8 cellular contexts compared by ENCODE assay signal in the genomic region with DNA sequence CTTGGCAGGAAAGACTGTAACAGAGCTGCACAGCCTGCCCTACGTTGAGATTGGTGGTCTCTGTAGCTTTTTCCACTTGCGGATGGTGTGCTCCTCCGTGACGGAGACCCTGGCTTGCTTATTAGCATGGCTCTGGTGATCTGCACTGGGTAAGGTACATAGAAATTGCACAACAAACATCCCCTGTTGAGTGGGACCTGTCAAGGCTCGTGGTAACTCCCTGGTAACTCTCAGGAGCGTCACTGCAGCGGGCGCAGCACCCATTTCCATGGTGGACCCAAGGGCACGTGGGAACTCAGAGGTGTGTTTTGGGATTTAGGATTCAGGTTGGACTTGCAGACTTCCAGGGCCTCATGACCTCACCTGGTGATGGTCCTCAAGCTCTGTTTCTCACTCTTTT. TPM values are rescaled to one million over a fixed set of nuclear protein-coding genes. Genes with fewer than 3 reads are reported as not detected.
DNase-seq lines count a peak whose midpoint lies in the region; ATAC-seq, FAIRE-seq and TF ChIP-seq lines count a peak whose summit lies in the region.

No MANE protein-coding gene starts in this region.

- peaks cover 6 to 23% of the 10 kb centered on the region in 2 donors for H3K4me1 ChIP-seq in thoracic aorta (ENCODE audit: control insufficient read depth in 1 of 2, low read depth in 2 of 2)

- H3K4me3 ChIP-seq in kidney epithelial cell (ENCODE audit: low read depth, low read length) (peak overlapping the region; percentile 78), thoracic aorta (peak overlapping the region; percentile 86)

- no peaks in the 10 kb centered on the region for H3K36me3 Mint-ChIP-seq in activated T-cell treated with anti-CD3 and anti-CD28 coated beads, Interleukin-2, amount 50 U/mL, for 72 hours (ENCODE audit: insufficient read depth in 2 of 2)
- H3K36me3 Mint-ChIP-seq in activated naive CD8-positive, alpha-beta T cell treated with anti-CD3 and anti-CD28 coated beads for 36 hours = peaks cover 4% of the 10 kb centered on the region

- peak overlapping the region; percentile 70 to 78 for H3K4me3 Mint-ChIP-seq in activated T-cell treated with anti-CD3 and anti-CD28 coated beads, Interleukin-2, amount 50 U/mL, for 72 hours
- peak overlapping the region; percentile 77 for H3K4me3 Mint-ChIP-seq in activated naive CD8-positive, alpha-beta T cell treated with anti-CD3 and anti-CD28 coated beads for 36 hours

- H3K9me3 ChIP-seq in thoracic aorta = no peaks in the 10 kb centered on the region

- no peak for FAIRE-seq in RCC 7860 (lab: Jason Lieb, UNC)

- no peak for DNase-seq in activated T-cell treated with anti-CD3 and anti-CD28 coated beads, Interleukin-2, amount 50 U/mL, for 72 hours
- DNase-seq in activated T-cell treated with anti-CD3 and anti-CD28 coated beads for 4 hours (no peak), kidney epithelial cell (ENCODE audit: low read depth) (no peak), thoracic aorta (ENCODE audit: low spot score) (no peak), HPDE6-E6E7 (ENCODE audit: extremely low spot score) (no peak), RCC 7860 (ENCODE audit: low spot score) (no peak)
- no peak for DNase-seq in activated naive CD8-positive, alpha-beta T cell treated with anti-CD3 and anti-CD28 coated beads for 36 hours

- H3K9me3 Mint-ChIP-seq in activated T-cell treated with anti-CD3 and anti-CD28 coated beads, Interleukin-2, amount 50 U/mL, for 72 hours = no peaks in the 10 kb centered on the region
- H3K9me3 Mint-ChIP-seq in activated naive CD8-positive, alpha-beta T cell treated with anti-CD3 and anti-CD28 coated beads for 36 hours = no peaks in the 10 kb centered on the region

- peaks cover 15% of the 10 kb centered on the region for H3K4me1 Mint-ChIP-seq in activated T-cell treated with anti-CD3 and anti-CD28 coated beads, Interleukin-2, amount 50 U/mL, for 72 hours (ENCODE audit: low read depth)
- H3K4me1 Mint-ChIP-seq in activated naive CD8-positive, alpha-beta T cell treated with anti-CD3 and anti-CD28 coated beads for 36 hours = peaks cover 20% of the 10 kb centered on the region

- H3K27me3 ChIP-seq in kidney epithelial cell (ENCODE audit: control insufficient read depth, insufficient read depth, low read length) = no peaks in the 10 kb centered on the region
- H3K27me3 ChIP-seq in thoracic aorta (replicated peaks; ENCODE audit: insufficient read depth) = no peaks in the 10 kb centered on the region

- H3K27ac Mint-ChIP-seq in activated T-cell treated with anti-CD3 and anti-CD28 coated beads, Interleukin-2, amount 50 U/mL, for 72 hours = no peak overlapping the region
- H3K27ac Mint-ChIP-seq in activated naive CD8-positive, alpha-beta T cell treated with anti-CD3 and anti-CD28 coated beads for 36 hours = no peak overlapping the region

- H3K36me3 ChIP-seq in kidney epithelial cell (ENCODE audit: control insufficient read depth, insufficient read depth, low read length) = no peaks in the 10 kb centered on the region
- H3K36me3 ChIP-seq in thoracic aorta = peaks cover 6% of the 10 kb centered on the region

- no peak for TF ChIP-seq CTCF in kidney epithelial cell (IDR thresholded peaks at IDR 0.05; ENCODE audit: insufficient read depth, low read length, poor library complexity, severe bottlenecking)
- TF ChIP-seq CTCF in thoracic aorta (IDR thresholded peaks at IDR 0.05) = no peak

- ATAC-seq in activated T-cell treated with anti-CD3 and anti-CD28 coated beads, Interleukin-2, amount 50 U/mL, for 72 hours (replicated peaks in 1 of 2) = no peak
- ATAC-seq in thoracic aorta (ENCODE audit: insufficient number of reproducible peaks, low FRiP score, low read depth) = no peak
- no peak for ATAC-seq in HG03469 (IDR thresholded peaks at IDR 0.05; ENCODE audit: unreplicated experiment)

- H3K27ac ChIP-seq in thoracic aorta = peak overlapping the region in 1 of 2 donors; percentile 48

- H3K27me3 Mint-ChIP-seq in activated T-cell treated with anti-CD3 and anti-CD28 coated beads, Interleukin-2, amount 50 U/mL, for 72 hours (ENCODE audit: low read depth) = no peaks in the 10 kb centered on the region
- no peaks in the 10 kb centered on the region for H3K27me3 Mint-ChIP-seq in activated naive CD8-positive, alpha-beta T cell treated with anti-CD3 and anti-CD28 coated beads for 36 hours

RNA-seq across cellular contexts. Expression of gene TRAF3IP1, which starts 1.1 kb away (rescaled TPM):
- 10 to 100 TPM in 1 of 2 donors, 1 to 10 TPM in 1; 7.0 to 13.1 TPM for total RNA-seq in activated T-cell treated with anti-CD3 and anti-CD28 coated beads, Interleukin-2, amount 50 U/mL, for 72 hours
- 10 to 100 TPM in 1 of 2 experiments, 1 to 10 TPM in 1; 8.4 to 11.0 TPM for total RNA-seq in activated naive CD8-positive, alpha-beta T cell treated with anti-CD3 and anti-CD28 coated beads for 36 hours
- total RNA-seq in kidney epithelial cell (9.4 and 11.4 TPM in 2 replicates), thoracic aorta (10 to 100 TPM; 19.4 to 23.7 TPM)

RNA-seq across cellular contexts. Expression of gene PER2, which starts 33.1 kb away (rescaled TPM):
- 10 to 100 TPM in 1 of 2 donors, 1 to 10 TPM in 1; 8.9 to 12.4 TPM for total RNA-seq in activated T-cell treated with anti-CD3 and anti-CD28 coated beads, Interleukin-2, amount 50 U/mL, for 72 hours
- 10 to 100 TPM; 15.3 to 17.5 TPM for total RNA-seq in activated naive CD8-positive, alpha-beta T cell treated with anti-CD3 and anti-CD28 coated beads for 36 hours
- 3.3 and 5.3 TPM in 2 replicates for total RNA-seq in kidney epithelial cell
- total RNA-seq in thoracic aorta = 10 to 100 TPM; 14.2 to 26.2 TPM
